19 cellular contexts compared by ENCODE assay signal in the genomic region with DNA sequence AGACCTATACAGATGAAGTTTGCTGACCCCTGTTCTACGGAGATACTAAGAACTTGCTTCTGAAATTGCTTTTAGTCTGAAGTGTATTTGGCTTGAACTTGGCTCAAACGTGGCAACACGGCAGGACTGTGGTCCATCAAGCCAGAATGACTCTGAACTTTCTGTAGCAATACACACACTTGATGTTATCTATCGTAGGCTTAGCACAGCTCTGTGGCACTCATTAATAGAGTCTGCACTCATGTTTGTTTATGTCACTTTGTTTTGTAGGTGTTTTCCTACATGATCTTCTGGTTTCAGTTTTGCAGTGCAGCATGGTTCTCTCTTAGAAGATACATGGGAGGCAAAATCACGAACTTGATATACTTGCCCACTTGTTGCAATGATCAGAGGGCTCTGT.
DNase-seq lines count a peak whose midpoint lies in the region; ATAC-seq, FAIRE-seq and TF ChIP-seq lines count a peak whose summit lies in the region.
"Had no signal": no experiment of that assay in that cellular context is flagged by ENCODE, and none has a peak within 500 bp of the region (broad histone marks: within the 10 kb centered on the region; RNA-seq: fewer than 3 reads in every experiment).

No MANE protein-coding gene starts in this region.

- no peak overlapping the region for H3K27ac Mint-ChIP-seq in activated T-helper 17 cell treated with anti-CD3 and anti-CD28 coated beads, Interleukin-2, amount 50 U/mL, for 72 hours
- H3K27ac Mint-ChIP-seq in stimulated activated effector memory CD8-positive, alpha-beta T cell treated with anti-CD3 and anti-CD28 coated beads, Interleukin-12 subunit alpha, Interleukin-12 subunit beta, amount 100 ng/mL, for 72 hours, result no peak overlapping the region
- H3K27ac Mint-ChIP-seq: CD4-positive, CD25-positive, alpha-beta regulatory T cell; stimulated activated memory B cell treated with anti-CD40 and anti-IgM and Interleukin-4, amounts not matched to agents 10 μg/mL and 1 μg/mL and 100 μg/mL, for 72 hours had no signal

- ATAC-seq in HG03280 (IDR thresholded peaks at IDR 0.05; ENCODE audit: unreplicated experiment) (peak; percentile 52), left ventricle myocardium superior (peak; percentile 64), HG03457 (IDR thresholded peaks at IDR 0.05; ENCODE audit: unreplicated experiment) (no peak)
- ATAC-seq in activated T-helper 17 cell treated with anti-CD3 and anti-CD28 coated beads, Interleukin-2, amount 50 U/mL, for 72 hours (replicated peaks), result peak; percentile 45
- peak; percentile 40 for ATAC-seq in stimulated activated effector memory CD8-positive, alpha-beta T cell treated with anti-CD3 and anti-CD28 coated beads, Interleukin-12 subunit alpha, Interleukin-12 subunit beta, amount 100 ng/mL, for 72 hours
- ATAC-seq: stimulated activated memory B cell treated with anti-CD40 and anti-IgM and Interleukin-4, amounts not matched to agents 10 μg/mL and 1 μg/mL and 100 μg/mL, for 72 hours had no signal

- no peaks in the 10 kb centered on the region for H3K36me3 Mint-ChIP-seq in activated T-helper 17 cell treated with anti-CD3 and anti-CD28 coated beads, Interleukin-2, amount 50 U/mL, for 72 hours (ENCODE audit: low read depth)
- H3K36me3 Mint-ChIP-seq in stimulated activated effector memory CD8-positive, alpha-beta T cell treated with anti-CD3 and anti-CD28 coated beads, Interleukin-12 subunit alpha, Interleukin-12 subunit beta, amount 100 ng/mL, for 72 hours, result no peaks in the 10 kb centered on the region
- H3K36me3 Mint-ChIP-seq: stimulated activated memory B cell treated with anti-CD40 and anti-IgM and Interleukin-4, amounts not matched to agents 10 μg/mL and 1 μg/mL and 100 μg/mL, for 72 hours had no signal

- no peak for TF ChIP-seq POLR2A in GM12892 (IDR thresholded peaks at IDR 0.05; ENCODE audit: low read depth, low read length)

- no peak for FAIRE-seq in GM12892 (lab: Jason Lieb, UNC)
- FAIRE-seq: TTC549 had no signal

- no peaks in the 10 kb centered on the region for H3K4me1 Mint-ChIP-seq in activated T-helper 17 cell treated with anti-CD3 and anti-CD28 coated beads, Interleukin-2, amount 50 U/mL, for 72 hours
- H3K4me1 Mint-ChIP-seq in stimulated activated effector memory CD8-positive, alpha-beta T cell treated with anti-CD3 and anti-CD28 coated beads, Interleukin-12 subunit alpha, Interleukin-12 subunit beta, amount 100 ng/mL, for 72 hours, result no peaks in the 10 kb centered on the region

- intact Hi-C loops in left ventricle myocardium superior (cut with micrococcal nuclease), result no loop called here

- DNase-seq in left ventricle myocardium superior (no peak), GM12892 (ENCODE audit: insufficient read length) (no peak), NCI-H345 (lab: John Stamatoyannopoulos, UW) (no peak)
- no peak for DNase-seq in stimulated activated effector memory CD8-positive, alpha-beta T cell treated with anti-CD3 and anti-CD28 coated beads, Interleukin-12 subunit alpha, Interleukin-12 subunit beta, amount 100 ng/mL, for 72 hours (ENCODE audit: low spot score in 2 of 2)
- DNase-seq in activated CD4-positive, alpha-beta T cell treated with anti-CD3 and anti-CD28 coated beads, Interleukin-2, amount 50 U/mL, for 1 hour, result no peak
- DNase-seq: activated effector memory CD4-positive, alpha-beta T cell treated with anti-CD3 and anti-CD28 coated beads, Interleukin-2, amount 50 U/mL, for 16 hours; CD4-positive, CD25-positive, alpha-beta regulatory T cell; GOT3; head of caudate nucleus; NCI-H187 treated with DMSO at 0.1 percent for 48 hours; NCI-H774; right cardiac atrium; SIG-M5; stimulated activated CD4-positive, alpha-beta T cell treated with anti-CD3 and anti-CD28 coated beads, Interleukin-4, amount 100 ng/mL, for 4 hours had no signal

- H3K9me3 Mint-ChIP-seq in activated T-helper 17 cell treated with anti-CD3 and anti-CD28 coated beads, Interleukin-2, amount 50 U/mL, for 72 hours, result peaks cover 8% of the 10 kb centered on the region
- H3K9me3 Mint-ChIP-seq in stimulated activated effector memory CD8-positive, alpha-beta T cell treated with anti-CD3 and anti-CD28 coated beads, Interleukin-12 subunit alpha, Interleukin-12 subunit beta, amount 100 ng/mL, for 72 hours, result peaks cover 3% of the 10 kb centered on the region

- no peaks in the 10 kb centered on the region for H3K27me3 Mint-ChIP-seq in activated T-helper 17 cell treated with anti-CD3 and anti-CD28 coated beads, Interleukin-2, amount 50 U/mL, for 72 hours
- H3K27me3 Mint-ChIP-seq: stimulated activated memory B cell treated with anti-CD40 and anti-IgM and Interleukin-4, amounts not matched to agents 10 μg/mL and 1 μg/mL and 100 μg/mL, for 72 hours had no signal

- H3K4me3 Mint-ChIP-seq in activated T-helper 17 cell treated with anti-CD3 and anti-CD28 coated beads, Interleukin-2, amount 50 U/mL, for 72 hours, result no peak overlapping the region
- no peak overlapping the region for H3K4me3 Mint-ChIP-seq in stimulated activated effector memory CD8-positive, alpha-beta T cell treated with anti-CD3 and anti-CD28 coated beads, Interleukin-12 subunit alpha, Interleukin-12 subunit beta, amount 100 ng/mL, for 72 hours
- H3K4me3 Mint-ChIP-seq: CD4-positive, CD25-positive, alpha-beta regulatory T cell; stimulated activated memory B cell treated with anti-CD40 and anti-IgM and Interleukin-4, amounts not matched to agents 10 μg/mL and 1 μg/mL and 100 μg/mL, for 72 hours had no signal
